ENCODE assay signal across 16 cellular contexts in the genomic region with DNA sequence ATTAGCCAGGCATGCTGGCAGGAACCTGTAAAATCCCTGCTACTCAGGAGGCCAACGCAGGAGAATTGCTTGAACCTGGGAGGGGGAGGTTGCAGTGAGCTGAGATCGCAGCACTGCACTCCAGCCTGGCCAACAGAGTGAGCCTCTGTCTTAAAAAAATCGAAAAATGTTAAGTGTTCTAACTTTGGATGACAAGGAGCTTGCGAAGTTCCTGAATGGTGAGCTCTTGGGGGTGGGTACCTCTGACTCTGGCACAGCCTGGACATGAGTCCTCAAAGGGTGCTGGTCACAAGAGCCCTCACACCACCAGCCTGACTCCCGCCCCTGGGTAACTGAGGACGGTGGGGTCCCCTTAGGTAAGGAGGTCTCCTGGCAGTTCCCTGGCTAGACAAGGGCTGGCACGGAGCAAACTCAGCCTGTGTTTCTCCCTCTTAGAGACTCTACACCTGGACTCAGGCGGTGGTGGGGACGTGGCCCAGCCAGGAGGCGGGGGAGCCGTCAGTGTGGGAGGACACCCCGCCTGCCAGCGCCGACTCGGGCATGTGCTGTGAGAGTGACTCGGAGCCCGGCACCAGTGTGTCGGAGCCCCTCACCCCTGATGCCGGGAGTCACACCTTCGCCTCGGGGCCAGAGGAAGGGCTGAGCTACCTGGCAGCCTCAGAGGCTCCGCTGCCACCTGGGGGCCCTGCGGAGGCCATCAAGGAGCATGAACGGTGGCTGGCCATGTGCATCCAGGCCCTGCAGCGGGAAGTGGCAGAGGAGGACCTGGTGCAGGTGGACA. TPM values are rescaled to one million over a fixed set of nuclear protein-coding genes. Genes with fewer than 3 reads are reported as not detected.
"Had no signal": no experiment of that assay in that cellular context is flagged by ENCODE, and none has a peak within 500 bp of the region (broad histone marks: within the 10 kb centered on the region; RNA-seq: fewer than 3 reads in every experiment).

No MANE protein-coding gene starts in this region.

- H3K9me3 ChIP-seq: breast epithelium, gastrocnemius medialis, neutrophil, uterus had no signal

- H3K27me3 Mint-ChIP-seq: progenitor cell of endocrine pancreas had no signal

- H3K4me3 Mint-ChIP-seq: activated CD8-positive, alpha-beta T cell treated with anti-CD3 and anti-CD28 coated beads, Interleukin-2, amount 10 ng/mL, durations not matched to agents 7 days and 5 days; WTC11 had no signal

- H3K9me3 Mint-ChIP-seq: WTC11 had no signal

- ATAC-seq: gastrocnemius medialis, heart right ventricle, left ventricle myocardium superior, sciatic nerve, WTC11 had no signal

- H3K27me3 ChIP-seq: breast epithelium, heart right ventricle, uterus had no signal

- DNase-seq: activated CD8-positive, alpha-beta memory T cell treated with anti-CD3 and anti-CD28 coated beads, Interleukin-2, amount 50 U/mL, for 48 hours; aorta; gastrocnemius medialis; heart right ventricle; left ventricle myocardium superior; midbrain; stimulated activated naive CD8-positive, alpha-beta T cell treated with anti-CD3 and anti-CD28 coated beads, Interleukin-15, Interleukin-2, amounts not matched to agents 100 U/mL and 50 U/mL, for 24 hours; uterus had no signal

- H3K27ac ChIP-seq: breast epithelium, coronary artery, gastrocnemius medialis, neutrophil, uterus had no signal

- H3K27ac Mint-ChIP-seq: progenitor cell of endocrine pancreas had no signal

- FAIRE-seq: islet of Langerhans had no signal

- H3K4me3 ChIP-seq: breast epithelium, coronary artery, gastrocnemius medialis, heart right ventricle, uterus had no signal

- H3K36me3 ChIP-seq: breast epithelium, gastrocnemius medialis, neutrophil, uterus had no signal

RNA-seq across cellular contexts. Expression of gene AMZ1, which starts 24.1 kb away (rescaled TPM):
- total RNA-seq: activated CD8-positive, alpha-beta T cell treated with anti-CD3 and anti-CD28 coated beads, Interleukin-2, amount 10 ng/mL, durations not matched to agents 7 days and 5 days; gastrocnemius medialis had no signal
